Comparison of ENCODE assay signal across 8 cellular contexts in the genomic region with DNA sequence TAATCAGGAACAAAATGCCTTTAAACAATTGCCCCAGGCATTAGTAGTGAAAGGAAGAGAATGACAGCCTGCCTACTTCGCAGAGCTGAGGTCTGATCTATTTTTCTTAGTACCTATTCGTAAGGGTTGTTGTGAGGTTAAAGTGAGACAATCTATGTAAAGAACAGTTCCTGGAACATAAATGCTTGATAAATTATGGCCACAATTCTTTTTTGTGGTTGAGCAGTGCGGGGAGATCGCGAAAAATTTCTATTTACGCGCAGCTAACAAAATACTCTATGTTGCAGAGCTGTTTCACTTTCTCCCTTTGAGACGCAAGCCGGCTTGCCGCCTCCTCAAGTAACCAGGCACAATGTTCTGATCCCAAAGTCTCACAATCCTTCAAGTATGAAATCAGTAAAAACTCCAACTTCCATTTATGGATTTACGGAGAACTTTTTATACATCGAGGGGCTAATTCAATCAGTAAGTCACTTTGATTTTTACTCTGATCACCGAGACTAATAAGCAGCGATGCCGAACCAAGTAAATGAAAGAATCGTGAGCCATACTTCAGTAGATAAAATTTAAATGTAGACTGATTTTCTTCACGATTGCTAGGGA. TPM values are rescaled to one million over a fixed set of nuclear protein-coding genes. Genes with fewer than 3 reads are reported as not detected.
DNase-seq lines count a peak whose midpoint lies in the region; ATAC-seq, FAIRE-seq and TF ChIP-seq lines count a peak whose summit lies in the region.

No MANE protein-coding gene starts in this region.

- H3K36me3 ChIP-seq in left lung: peaks cover 0 to 20% of the 10 kb centered on the region in 2 donors

- intact Hi-C loops in left lung (cut with DNase I): no loop called here

- no peaks in the 10 kb centered on the region for H3K9me3 ChIP-seq in left lung

- FAIRE-seq in H54 (lab: Jason Lieb, UNC): no peak

- H3K4me3 ChIP-seq in left lung: peak overlapping the region; percentile 84 to 98

- ATAC-seq in left lung: peak; percentile 15

- TF ChIP-seq CTCF in left lung (IDR thresholded peaks at IDR 0.05): no peak

- peak overlapping the region; percentile 100 for H3K27ac ChIP-seq in cingulate gyrus (ENCODE audit: low read depth, low read length)
- H3K27ac ChIP-seq in left lung: peak overlapping the region; percentile 100

- H3K4me1 ChIP-seq in left lung: peaks cover 0 to 33% of the 10 kb centered on the region in 2 donors

- no peak for TF ChIP-seq POLR2A in H54 (IDR thresholded peaks at IDR 0.05; ENCODE audit: low read depth, low read length)

- DNase-seq in DMS79 treated with DMSO at 0.1 percent for 48 hours (lab: John Stamatoyannopoulos, UW): peak; percentile 77
- DNase-seq in DMS79 (lab: John Stamatoyannopoulos, UW): no peak
- DNase-seq in NCI-H1417 treated with DMSO at 0.1 percent for 48 hours (lab: John Stamatoyannopoulos, UW): peak; percentile 16
- DNase-seq in activated CD4-positive, alpha-beta T cell treated with anti-CD3 and anti-CD28 coated beads for 4 hours: peak; percentile 46 to 51
- peak in 1 of 2 donors; percentile 55 for DNase-seq in left lung
- DNase-seq in stimulated activated CD4-positive, alpha-beta T cell treated with anti-CD3 and anti-CD28 coated beads, Interleukin-4, amount 100 ng/mL, for 4 hours: peak; percentile 12 to 42
- no peak for DNase-seq in H54 (ENCODE audit: insufficient read length, low spot score)

- no peaks in the 10 kb centered on the region for H3K27me3 ChIP-seq in left lung

RNA-seq across cellular contexts. Expression of a gene that starts 0.8 kb away (rescaled TPM):
- 100 to 1,000 TPM; 143 to 153 TPM for total RNA-seq in left lung

RNA-seq across cellular contexts. Expression of a gene that starts 38.2 kb away (rescaled TPM):
- under 1 TPM; 0.63 to 0.76 TPM for total RNA-seq in left lung

Comparison
In these comparisons a context has a peak if more than half of its experiments do, and no peak if none do; other contexts are left out.
1. DNase-seq: peak in DMS79 treated with DMSO at 0.1 percent for 48 hours (single experiment), NCI-H1417 treated with DMSO at 0.1 percent for 48 hours (single experiment), activated CD4-positive, alpha-beta T cell treated with anti-CD3 and anti-CD28 coated beads for 4 hours (2 of 2) and stimulated activated CD4-positive, alpha-beta T cell treated with anti-CD3 and anti-CD28 coated beads, Interleukin-4, amount 100 ng/mL, for 4 hours (2 of 2); none in DMS79 (single experiment) and H54 (single experiment).